In genomic region chr17:18857864-18858566, GRCh38 we compare ENCODE assay signal across 1 cellular context.
TF ChIP-seq lines count a peak whose summit lies in the region.

TSS of gene PRPSAP2 (plus strand) at chr17:18858131. CDS start at chr17:18865834, 7,703 bp downstream.

TF ChIP-seq in GM12878, 131 proteins besides CTCF, POLR2A, EP300 and RAD21 (continued from another document):
- TF ChIP-seq ZNF687 (IDR thresholded peaks at IDR 0.05) (0 out of 2 replicates have a peak, but pooled peaks have one; percentile 42), EGR1 (IDR thresholded peaks at IDR 0.05; ENCODE audit: borderline replicate concordance in 1 of 2, low read depth in 2 of 2, low read length in 2 of 2) (peak in 1 of 2 experiments; percentile 73; a peak in 1 of 3 replicates), HDGF (IDR thresholded peaks at IDR 0.05) (no peak), ASH2L (IDR thresholded peaks at IDR 0.05; ENCODE audit: borderline replicate concordance, low read depth) (no peak), NR2F1 (conservative IDR thresholded peaks at IDR 0.05) (no peak), POU2F2 (IDR thresholded peaks at IDR 0.05; ENCODE audit: borderline replicate concordance, low read depth, low read length) (no peak), BHLHE40 (IDR thresholded peaks at IDR 0.05; ENCODE audit: borderline replicate concordance in 1 of 2, low read depth in 2 of 2, low read length in 1 of 2) (peak in 1 of 2 experiments; percentile 8; a peak in 1 of 4 replicates), IKZF2 (IDR thresholded peaks at IDR 0.05) (no peak), BCL3 (IDR thresholded peaks at IDR 0.05; ENCODE audit: borderline replicate concordance, insufficient read depth, low read depth, low read length, poor library complexity, severe bottlenecking) (peak; percentile 67), SMARCA5 (IDR thresholded peaks at IDR 0.05) (no peak), RCOR1 (conservative IDR thresholded peaks at IDR 0.05; ENCODE audit: low read depth, low read length) (no peak), POLR2AphosphoS5 (IDR thresholded peaks at IDR 0.05; ENCODE audit: low read length) (0 out of 2 replicates have a peak, but pooled peaks have one; percentile 31), ESRRA (IDR thresholded peaks at IDR 0.05; ENCODE audit: low read length) (no peak), E2F8 (IDR thresholded peaks at IDR 0.05; ENCODE audit: low read depth, partially characterized antibody) (no peak), DPF2 (IDR thresholded peaks at IDR 0.05) (0 out of 2 replicates have a peak, but pooled peaks have one; percentile 30), GABPA (IDR thresholded peaks at IDR 0.05; ENCODE audit: low read depth) (no peak), FOS (IDR thresholded peaks at IDR 0.05; ENCODE audit: borderline replicate concordance, extremely low read depth, insufficient read length) (no peak), ZBTB11 (CRISPR knock-in tag; IDR thresholded peaks at IDR 0.05) (no peak), CREB1 (IDR thresholded peaks at IDR 0.05; ENCODE audit: low read depth) (0 out of 2 replicates have a peak, but pooled peaks have one; percentile 11), STAT1 (conservative IDR thresholded peaks at IDR 0.05) (no peak), BRCA1 (IDR thresholded peaks at IDR 0.05; ENCODE audit: low read depth, low read length) (no peak), EED (IDR thresholded peaks at IDR 0.05; ENCODE audit: low read depth) (no peak), BMI1 (IDR thresholded peaks at IDR 0.05; ENCODE audit: borderline replicate concordance) (no peak), ZNF217 (IDR thresholded peaks at IDR 0.05) (no peak), PBX3 (IDR thresholded peaks at IDR 0.05; ENCODE audit: insufficient replicate concordance, low read depth, low read length) (peak; percentile 38)
